In the genomic region with DNA sequence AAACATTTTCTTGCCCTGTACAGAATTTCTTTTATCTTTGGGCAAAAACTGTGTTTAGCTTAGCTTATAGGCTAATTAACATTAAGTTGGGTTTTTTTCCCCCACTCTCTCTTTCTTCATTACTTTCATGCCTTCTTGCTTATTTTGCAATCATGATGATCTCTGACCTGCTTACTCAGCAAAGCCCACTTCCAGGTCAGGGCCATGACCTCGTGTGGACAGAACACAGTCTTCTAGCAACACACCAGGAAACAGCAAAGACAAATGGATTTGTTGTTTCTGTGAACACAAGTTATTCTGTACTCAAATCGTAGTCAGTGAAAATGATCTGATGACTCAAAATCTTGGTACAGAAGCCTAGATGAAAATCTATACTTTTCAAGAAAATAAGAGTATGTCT, we compare ENCODE assay signal across 1 cellular context.
A peak's percentile ranks its signal among the peaks of the same experiment; 100 is the strongest.
TF ChIP-seq lines count a peak whose summit lies in the region.

No MANE protein-coding gene starts in this region.

TF ChIP-seq in HepG2, 621 proteins besides CTCF, POLR2A, EP300 and RAD21 (continued from another document and continues in another):
- TF ChIP-seq, protein P1, sequence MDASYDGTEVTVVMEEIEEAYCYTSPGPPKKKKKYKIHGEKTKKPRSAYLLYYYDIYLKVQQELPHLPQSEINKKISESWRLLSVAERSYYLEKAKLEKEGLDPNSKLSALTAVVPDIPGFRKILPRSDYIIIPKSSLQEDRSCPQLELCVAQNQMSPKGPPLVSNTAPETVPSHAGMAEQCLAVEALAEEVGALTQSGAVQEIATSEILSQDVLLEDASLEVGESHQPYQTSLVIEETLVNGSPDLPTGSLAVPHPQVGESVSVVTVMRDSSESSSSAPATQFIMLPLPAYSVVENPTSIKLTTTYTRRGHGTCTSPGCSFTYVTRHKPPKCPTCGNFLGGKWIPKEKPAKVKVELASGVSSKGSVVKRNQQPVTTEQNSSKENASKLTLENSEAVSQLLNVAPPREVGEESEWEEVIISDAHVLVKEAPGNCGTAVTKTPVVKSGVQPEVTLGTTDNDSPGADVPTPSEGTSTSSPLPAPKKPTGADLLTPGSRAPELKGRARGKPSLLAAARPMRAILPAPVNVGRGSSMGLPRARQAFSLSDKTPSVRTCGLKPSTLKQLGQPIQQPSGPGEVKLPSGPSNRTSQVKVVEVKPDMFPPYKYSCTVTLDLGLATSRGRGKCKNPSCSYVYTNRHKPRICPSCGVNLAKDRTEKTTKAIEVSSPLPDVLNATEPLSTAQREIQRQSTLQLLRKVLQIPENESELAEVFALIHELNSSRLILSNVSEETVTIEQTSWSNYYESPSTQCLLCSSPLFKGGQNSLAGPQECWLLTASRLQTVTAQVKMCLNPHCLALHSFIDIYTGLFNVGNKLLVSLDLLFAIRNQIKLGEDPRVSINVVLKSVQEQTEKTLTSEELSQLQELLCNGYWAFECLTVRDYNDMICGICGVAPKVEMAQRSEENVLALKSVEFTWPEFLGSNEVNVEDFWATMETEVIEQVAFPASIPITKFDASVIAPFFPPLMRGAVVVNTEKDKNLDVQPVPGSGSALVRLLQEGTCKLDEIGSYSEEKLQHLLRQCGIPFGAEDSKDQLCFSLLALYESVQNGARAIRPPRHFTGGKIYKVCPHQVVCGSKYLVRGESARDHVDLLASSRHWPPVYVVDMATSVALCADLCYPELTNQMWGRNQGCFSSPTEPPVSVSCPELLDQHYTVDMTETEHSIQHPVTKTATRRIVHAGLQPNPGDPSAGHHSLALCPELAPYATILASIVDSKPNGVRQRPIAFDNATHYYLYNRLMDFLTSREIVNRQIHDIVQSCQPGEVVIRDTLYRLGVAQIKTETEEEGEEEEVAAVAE (CRISPR knock-in tag; IDR thresholded peaks at IDR 0.05; ENCODE audit: borderline replicate concordance), result 0 out of 2 replicates have a peak, but pooled peaks have one; percentile 46
- TF ChIP-seq ZNF678 (CRISPR knock-in tag; IDR thresholded peaks at IDR 0.05) (no peak), ZNF670 (CRISPR knock-in tag; IDR thresholded peaks at IDR 0.05; ENCODE audit: borderline replicate concordance) (no peak), SALL1 (CRISPR knock-in tag; IDR thresholded peaks at IDR 0.05) (peak; percentile 96), NONO (IDR thresholded peaks at IDR 0.05) (no peak), NONO (CRISPR knock-in tag; conservative IDR thresholded peaks at IDR 0.05) (peak; percentile 82), HMG20A (CRISPR knock-in tag; IDR thresholded peaks at IDR 0.05; ENCODE audit: borderline replicate concordance) (peak; percentile 99), NFYC (CRISPR knock-in tag; IDR thresholded peaks at IDR 0.05) (no peak), KDM5B (CRISPR knock-in tag; IDR thresholded peaks at IDR 0.05; ENCODE audit: borderline replicate concordance) (no peak), SOX5 (CRISPR knock-in tag; IDR thresholded peaks at IDR 0.05; ENCODE audit: borderline replicate concordance) (peak; percentile 95), XRCC5 (optimal IDR thresholded peaks at IDR 0.05; ENCODE audit: low read length) (peak; percentile 69), ZFP36 (IDR thresholded peaks at IDR 0.05; ENCODE audit: borderline replicate concordance, low read depth, low read length, partially characterized antibody) (no peak), NFE2 (CRISPR knock-in tag; IDR thresholded peaks at IDR 0.05) (peak; percentile 59; the same call in 1 of the 2 replicates), MTF1 (CRISPR knock-in tag; IDR thresholded peaks at IDR 0.05) (no peak), RELA (CRISPR knock-in tag; IDR thresholded peaks at IDR 0.05) (no peak), ZNF121 (CRISPR knock-in tag; IDR thresholded peaks at IDR 0.05) (no peak), KAT2B (IDR thresholded peaks at IDR 0.05; ENCODE audit: borderline replicate concordance, low read depth, low read length) (no peak), HCFC1 (IDR thresholded peaks at IDR 0.05; ENCODE audit: low read depth, low read length) (no peak), ZNF615 (CRISPR knock-in tag; IDR thresholded peaks at IDR 0.05; ENCODE audit: borderline replicate concordance) (no peak), ZNF441 (CRISPR knock-in tag; IDR thresholded peaks at IDR 0.05; ENCODE audit: borderline replicate concordance) (peak; percentile 71; the same call in 1 of the 2 replicates), KDM1A (CRISPR knock-in tag; IDR thresholded peaks at IDR 0.05) (peak; percentile 66; the same call in 1 of the 2 replicates), TAF15 (IDR thresholded peaks at IDR 0.05; ENCODE audit: low read depth, low read length, poor library complexity, severe bottlenecking) (no peak), RCOR2 (CRISPR knock-in tag; IDR thresholded peaks at IDR 0.05) (peak; percentile 98), HDAC1 (CRISPR knock-in tag; IDR thresholded peaks at IDR 0.05) (peak; percentile 94), ZNF749 (CRISPR knock-in tag; IDR thresholded peaks at IDR 0.05; ENCODE audit: borderline replicate concordance) (no peak), ZNF720 (CRISPR knock-in tag; IDR thresholded peaks at IDR 0.05) (no peak), ZC3H4 (CRISPR knock-in tag; IDR thresholded peaks at IDR 0.05; ENCODE audit: borderline replicate concordance) (no peak), NAIF1 (CRISPR knock-in tag; IDR thresholded peaks at IDR 0.05; ENCODE audit: borderline replicate concordance) (no peak), KMT2B (CRISPR knock-in tag; IDR thresholded peaks at IDR 0.05) (peak; percentile 78), SRY (CRISPR knock-in tag; IDR thresholded peaks at IDR 0.05) (no peak), SAFB2 (CRISPR knock-in tag; IDR thresholded peaks at IDR 0.05; ENCODE audit: borderline replicate concordance, low read depth) (no peak), ZNF577 (CRISPR knock-in tag; IDR thresholded peaks at IDR 0.05; ENCODE audit: borderline replicate concordance, low read depth) (no peak), ZNF331 (CRISPR knock-in tag; IDR thresholded peaks at IDR 0.05) (peak; percentile 97), NFIC (IDR thresholded peaks at IDR 0.05; ENCODE audit: low read length) (peak; percentile 95), RFXAP (CRISPR knock-in tag; IDR thresholded peaks at IDR 0.05; ENCODE audit: borderline replicate concordance) (peak; percentile 62; the same call in 1 of the 2 replicates), CHD4 (IDR thresholded peaks at IDR 0.05; ENCODE audit: borderline replicate concordance, low read length) (peak; percentile 44; the same call in 1 of the 2 replicates), PCBP1 (IDR thresholded peaks at IDR 0.05; ENCODE audit: borderline replicate concordance, low read depth, low read length) (no peak), ZNF772 (CRISPR knock-in tag; IDR thresholded peaks at IDR 0.05) (no peak), KLF15 (CRISPR knock-in tag; IDR thresholded peaks at IDR 0.05; ENCODE audit: borderline replicate concordance) (no peak), SMARCC2 (IDR thresholded peaks at IDR 0.05) (no peak)
- TF ChIP-seq, protein P2, sequence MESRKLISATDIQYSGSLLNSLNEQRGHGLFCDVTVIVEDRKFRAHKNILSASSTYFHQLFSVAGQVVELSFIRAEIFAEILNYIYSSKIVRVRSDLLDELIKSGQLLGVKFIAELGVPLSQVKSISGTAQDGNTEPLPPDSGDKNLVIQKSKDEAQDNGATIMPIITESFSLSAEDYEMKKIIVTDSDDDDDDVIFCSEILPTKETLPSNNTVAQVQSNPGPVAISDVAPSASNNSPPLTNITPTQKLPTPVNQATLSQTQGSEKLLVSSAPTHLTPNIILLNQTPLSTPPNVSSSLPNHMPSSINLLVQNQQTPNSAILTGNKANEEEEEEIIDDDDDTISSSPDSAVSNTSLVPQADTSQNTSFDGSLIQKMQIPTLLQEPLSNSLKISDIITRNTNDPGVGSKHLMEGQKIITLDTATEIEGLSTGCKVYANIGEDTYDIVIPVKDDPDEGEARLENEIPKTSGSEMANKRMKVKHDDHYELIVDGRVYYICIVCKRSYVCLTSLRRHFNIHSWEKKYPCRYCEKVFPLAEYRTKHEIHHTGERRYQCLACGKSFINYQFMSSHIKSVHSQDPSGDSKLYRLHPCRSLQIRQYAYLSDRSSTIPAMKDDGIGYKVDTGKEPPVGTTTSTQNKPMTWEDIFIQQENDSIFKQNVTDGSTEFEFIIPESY (CRISPR knock-in tag; IDR thresholded peaks at IDR 0.05), result peak; percentile 77; the same call in 1 of the 2 replicates
- TF ChIP-seq, protein P3, sequence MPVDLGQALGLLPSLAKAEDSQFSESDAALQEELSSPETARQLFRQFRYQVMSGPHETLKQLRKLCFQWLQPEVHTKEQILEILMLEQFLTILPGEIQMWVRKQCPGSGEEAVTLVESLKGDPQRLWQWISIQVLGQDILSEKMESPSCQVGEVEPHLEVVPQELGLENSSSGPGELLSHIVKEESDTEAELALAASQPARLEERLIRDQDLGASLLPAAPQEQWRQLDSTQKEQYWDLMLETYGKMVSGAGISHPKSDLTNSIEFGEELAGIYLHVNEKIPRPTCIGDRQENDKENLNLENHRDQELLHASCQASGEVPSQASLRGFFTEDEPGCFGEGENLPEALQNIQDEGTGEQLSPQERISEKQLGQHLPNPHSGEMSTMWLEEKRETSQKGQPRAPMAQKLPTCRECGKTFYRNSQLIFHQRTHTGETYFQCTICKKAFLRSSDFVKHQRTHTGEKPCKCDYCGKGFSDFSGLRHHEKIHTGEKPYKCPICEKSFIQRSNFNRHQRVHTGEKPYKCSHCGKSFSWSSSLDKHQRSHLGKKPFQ (CRISPR knock-in tag; IDR thresholded peaks at IDR 0.05; ENCODE audit: insufficient replicate concordance), result no peak
- TF ChIP-seq, protein P4, sequence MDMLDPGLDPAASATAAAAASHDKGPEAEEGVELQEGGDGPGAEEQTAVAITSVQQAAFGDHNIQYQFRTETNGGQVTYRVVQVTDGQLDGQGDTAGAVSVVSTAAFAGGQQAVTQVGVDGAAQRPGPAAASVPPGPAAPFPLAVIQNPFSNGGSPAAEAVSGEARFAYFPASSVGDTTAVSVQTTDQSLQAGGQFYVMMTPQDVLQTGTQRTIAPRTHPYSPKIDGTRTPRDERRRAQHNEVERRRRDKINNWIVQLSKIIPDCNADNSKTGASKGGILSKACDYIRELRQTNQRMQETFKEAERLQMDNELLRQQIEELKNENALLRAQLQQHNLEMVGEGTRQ (IDR thresholded peaks at IDR 0.05; ENCODE audit: low read depth, low read length), result no peak
- TF ChIP-seq, protein P4 (CRISPR knock-in tag; IDR thresholded peaks at IDR 0.05; ENCODE audit: borderline replicate concordance), result no peak
- TF ChIP-seq, protein P5, sequence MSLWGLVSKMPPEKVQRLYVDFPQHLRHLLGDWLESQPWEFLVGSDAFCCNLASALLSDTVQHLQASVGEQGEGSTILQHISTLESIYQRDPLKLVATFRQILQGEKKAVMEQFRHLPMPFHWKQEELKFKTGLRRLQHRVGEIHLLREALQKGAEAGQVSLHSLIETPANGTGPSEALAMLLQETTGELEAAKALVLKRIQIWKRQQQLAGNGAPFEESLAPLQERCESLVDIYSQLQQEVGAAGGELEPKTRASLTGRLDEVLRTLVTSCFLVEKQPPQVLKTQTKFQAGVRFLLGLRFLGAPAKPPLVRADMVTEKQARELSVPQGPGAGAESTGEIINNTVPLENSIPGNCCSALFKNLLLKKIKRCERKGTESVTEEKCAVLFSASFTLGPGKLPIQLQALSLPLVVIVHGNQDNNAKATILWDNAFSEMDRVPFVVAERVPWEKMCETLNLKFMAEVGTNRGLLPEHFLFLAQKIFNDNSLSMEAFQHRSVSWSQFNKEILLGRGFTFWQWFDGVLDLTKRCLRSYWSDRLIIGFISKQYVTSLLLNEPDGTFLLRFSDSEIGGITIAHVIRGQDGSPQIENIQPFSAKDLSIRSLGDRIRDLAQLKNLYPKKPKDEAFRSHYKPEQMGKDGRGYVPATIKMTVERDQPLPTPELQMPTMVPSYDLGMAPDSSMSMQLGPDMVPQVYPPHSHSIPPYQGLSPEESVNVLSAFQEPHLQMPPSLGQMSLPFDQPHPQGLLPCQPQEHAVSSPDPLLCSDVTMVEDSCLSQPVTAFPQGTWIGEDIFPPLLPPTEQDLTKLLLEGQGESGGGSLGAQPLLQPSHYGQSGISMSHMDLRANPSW (CRISPR knock-in tag; IDR thresholded peaks at IDR 0.05; ENCODE audit: borderline replicate concordance), result peak; percentile 95
- TF ChIP-seq, protein P6, sequence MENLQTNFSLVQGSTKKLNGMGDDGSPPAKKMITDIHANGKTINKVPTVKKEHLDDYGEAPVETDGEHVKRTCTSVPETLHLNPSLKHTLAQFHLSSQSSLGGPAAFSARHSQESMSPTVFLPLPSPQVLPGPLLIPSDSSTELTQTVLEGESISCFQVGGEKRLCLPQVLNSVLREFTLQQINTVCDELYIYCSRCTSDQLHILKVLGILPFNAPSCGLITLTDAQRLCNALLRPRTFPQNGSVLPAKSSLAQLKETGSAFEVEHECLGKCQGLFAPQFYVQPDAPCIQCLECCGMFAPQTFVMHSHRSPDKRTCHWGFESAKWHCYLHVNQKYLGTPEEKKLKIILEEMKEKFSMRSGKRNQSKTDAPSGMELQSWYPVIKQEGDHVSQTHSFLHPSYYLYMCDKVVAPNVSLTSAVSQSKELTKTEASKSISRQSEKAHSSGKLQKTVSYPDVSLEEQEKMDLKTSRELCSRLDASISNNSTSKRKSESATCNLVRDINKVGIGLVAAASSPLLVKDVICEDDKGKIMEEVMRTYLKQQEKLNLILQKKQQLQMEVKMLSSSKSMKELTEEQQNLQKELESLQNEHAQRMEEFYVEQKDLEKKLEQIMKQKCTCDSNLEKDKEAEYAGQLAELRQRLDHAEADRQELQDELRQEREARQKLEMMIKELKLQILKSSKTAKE (CRISPR knock-in tag; IDR thresholded peaks at IDR 0.05; ENCODE audit: borderline replicate concordance), result peak; percentile 96
- TF ChIP-seq, protein P7, sequence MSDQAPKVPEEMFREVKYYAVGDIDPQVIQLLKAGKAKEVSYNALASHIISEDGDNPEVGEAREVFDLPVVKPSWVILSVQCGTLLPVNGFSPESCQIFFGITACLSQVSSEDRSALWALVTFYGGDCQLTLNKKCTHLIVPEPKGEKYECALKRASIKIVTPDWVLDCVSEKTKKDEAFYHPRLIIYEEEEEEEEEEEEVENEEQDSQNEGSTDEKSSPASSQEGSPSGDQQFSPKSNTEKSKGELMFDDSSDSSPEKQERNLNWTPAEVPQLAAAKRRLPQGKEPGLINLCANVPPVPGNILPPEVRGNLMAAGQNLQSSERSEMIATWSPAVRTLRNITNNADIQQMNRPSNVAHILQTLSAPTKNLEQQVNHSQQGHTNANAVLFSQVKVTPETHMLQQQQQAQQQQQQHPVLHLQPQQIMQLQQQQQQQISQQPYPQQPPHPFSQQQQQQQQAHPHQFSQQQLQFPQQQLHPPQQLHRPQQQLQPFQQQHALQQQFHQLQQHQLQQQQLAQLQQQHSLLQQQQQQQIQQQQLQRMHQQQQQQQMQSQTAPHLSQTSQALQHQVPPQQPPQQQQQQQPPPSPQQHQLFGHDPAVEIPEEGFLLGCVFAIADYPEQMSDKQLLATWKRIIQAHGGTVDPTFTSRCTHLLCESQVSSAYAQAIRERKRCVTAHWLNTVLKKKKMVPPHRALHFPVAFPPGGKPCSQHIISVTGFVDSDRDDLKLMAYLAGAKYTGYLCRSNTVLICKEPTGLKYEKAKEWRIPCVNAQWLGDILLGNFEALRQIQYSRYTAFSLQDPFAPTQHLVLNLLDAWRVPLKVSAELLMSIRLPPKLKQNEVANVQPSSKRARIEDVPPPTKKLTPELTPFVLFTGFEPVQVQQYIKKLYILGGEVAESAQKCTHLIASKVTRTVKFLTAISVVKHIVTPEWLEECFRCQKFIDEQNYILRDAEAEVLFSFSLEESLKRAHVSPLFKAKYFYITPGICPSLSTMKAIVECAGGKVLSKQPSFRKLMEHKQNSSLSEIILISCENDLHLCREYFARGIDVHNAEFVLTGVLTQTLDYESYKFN (CRISPR knock-in tag; conservative IDR thresholded peaks at IDR 0.05), result peak; percentile 92
